14 cellular contexts compared by ENCODE assay signal in genomic region chr10:78196964-78197363, GRCh38.
DNase-seq lines count a peak whose midpoint lies in the region; ATAC-seq, FAIRE-seq and TF ChIP-seq lines count a peak whose summit lies in the region.
"Had no signal": no experiment of that assay in that cellular context is flagged by ENCODE, and none has a peak within 500 bp of the region (broad histone marks: within the 10 kb centered on the region; RNA-seq: fewer than 3 reads in every experiment).

No MANE protein-coding gene starts in this region.

- H4K20me1 ChIP-seq in GM12878 (ENCODE audit: control insufficient read depth, insufficient read depth) = no peaks in the 10 kb centered on the region

- H3K27me3 ChIP-seq in BJ (ENCODE audit: control insufficient read depth, insufficient read depth, low read length) = no peaks in the 10 kb centered on the region
- H3K27me3 ChIP-seq in GM12878 (replicated peaks in 1 of 2; ENCODE audit: control insufficient read depth in 2 of 2, insufficient read depth in 2 of 2, low read length in 1 of 2) = no peaks in the 10 kb centered on the region
- H3K27me3 ChIP-seq: ovary had no signal

- SMC1A ChIA-PET in GM12878 (lab: Charles Lee; ENCODE audit: uncharacterized antibody, unreplicated experiment) = no interaction called here

- no peak overlapping the region; the same call in 1 of the 2 replicates for H3K4me2 ChIP-seq in GM12878 (ENCODE audit: control insufficient read depth, insufficient read depth)

- DNase-seq in BJ (ENCODE audit: low read depth) (peak; percentile 52), HFFc6 (peak; percentile 88), GM12878 (ENCODE audit: low read depth, low spot score) (peak; percentile 7), kidney glomerular epithelial cell (lab: John Stamatoyannopoulos, UW) (peak; percentile 59), GF-D8 (lab: John Stamatoyannopoulos, UW) (no peak)
- no peak for DNase-seq in stimulated activated CD8-positive, alpha-beta memory T cell treated with anti-CD3 and anti-CD28 coated beads, Interleukin-4, amount 100 ng/mL, for 48 hours
- DNase-seq: Caco-2; H7; NCI-H2107; ovary; stimulated activated naive CD4-positive, alpha-beta T cell treated with Interleukin-2 at 50 U/mL for 16 hours had no signal

- no peak overlapping the region for H3K27ac Mint-ChIP-seq in HFFc6

- H2AFZ ChIP-seq in GM12878 (ENCODE audit: control insufficient read depth, low read depth, low read length) = peak overlapping the region; percentile 33

- no peak for TF ChIP-seq EP300 in GM12878 (IDR thresholded peaks at IDR 0.05; ENCODE audit: borderline replicate concordance in 1 of 2, control insufficient read depth in 1 of 2, low read depth in 2 of 2, low read length in 2 of 2)

- H3K36me3 ChIP-seq in BJ (ENCODE audit: control insufficient read depth, insufficient read depth, low read length) (no peaks in the 10 kb centered on the region), GM12878 (ENCODE audit: control insufficient read depth in 2 of 2, insufficient read depth in 2 of 2, low read length in 1 of 2) (no peaks in the 10 kb centered on the region)
- H3K36me3 ChIP-seq: ovary had no signal

- H3K4me3 Mint-ChIP-seq in HFFc6 = no peak overlapping the region

- no peak for TF ChIP-seq RAD21 in GM12878 (IDR thresholded peaks at IDR 0.05; ENCODE audit: insufficient read depth, low read depth, low read length)

- CTCF ChIA-PET in BJ (lab: Yijun Ruan, JAX) (interaction anchor here (0.7 to 2.4 kb wide), 2 partner anchors 150 to 459 kb away, joined by 3 to 8 read pairs; no protein-coding TSS in a partner anchor), GM12878 (lab: Yijun Ruan, JAX) (no interaction called here)

- TF ChIP-seq POLR2A in GM12878 (IDR thresholded peaks at IDR 0.05; ENCODE audit: low read depth, low read length) = no peak

- H3K4me3 ChIP-seq in BJ (ENCODE audit: low read depth, low read length) (no peak overlapping the region), GM12878 (no peak overlapping the region)
- H3K4me3 ChIP-seq: ovary had no signal

- H3K27ac ChIP-seq in GM12878 (ENCODE audit: control insufficient read depth, insufficient read depth) = no peak overlapping the region
- H3K27ac ChIP-seq: ovary had no signal

- 0% methylated on average over 2 of the region's 2 CpGs for WGBS in GM12878 (ENCODE audit: insufficient coverage, insufficient replicate concordance, low lambda C conversion rate, missing lambda C conversion rate)

- POLR2A ChIA-PET in BJ (lab: Charles Lee) = no interaction called here
- POLR2A ChIA-PET in GM12878 (lab: Charles Lee) = no interaction called here

- FAIRE-seq in GM12878 (lab: Jason Lieb, UNC) = peak; percentile 93
- FAIRE-seq: TTC549 had no signal

- BruUV-seq in GM12878 (replicated peaks; lab: Mats Ljungman, UMichigan) = no TSS peak

- intact Hi-C loops in GM12878 (cut with micrococcal nuclease; ENCODE audit: unreplicated experiment) = no loop called here

- H3K4me1 Mint-ChIP-seq in HFFc6 (ENCODE audit: low read depth) = no peaks in the 10 kb centered on the region; the same call in 1 of the 2 replicates

- no peak overlapping the region for H3K9ac ChIP-seq in GM12878 (ENCODE audit: control insufficient read depth, insufficient read depth, low read length)

- in situ Hi-C loops in GM12878 (cut with MboI) = no loop called here

- no peaks in the 10 kb centered on the region; the same call in 1 of the 3 replicates for H3K9me3 ChIP-seq in GM12878 (replicated peaks; ENCODE audit: control insufficient read depth, insufficient read depth, low read length)
- H3K9me3 ChIP-seq: ovary had no signal

- TF ChIP-seq CTCF in BJ (IDR thresholded peaks at IDR 0.05; ENCODE audit: insufficient read depth, low read depth, low read length) (no peak), HFFc6 (IDR thresholded peaks at IDR 0.05) (no peak), GM12878 (IDR thresholded peaks at IDR 0.05 in 2 of 3, conservative IDR thresholded peaks at IDR 0.05 in 1 of 3; ENCODE audit: control insufficient read depth in 2 of 3, extremely low read depth in 1 of 3, insufficient read depth in 1 of 3, low read depth in 3 of 3, low read length in 3 of 3) (no peak)

- ATAC-seq in GM12878 = no peak; the same call in 2 of the 3 replicates
- ATAC-seq in HG03520 (IDR thresholded peaks at IDR 0.05; ENCODE audit: unreplicated experiment) = no peak
- ATAC-seq in GM19397 (IDR thresholded peaks at IDR 0.05; ENCODE audit: unreplicated experiment) = no peak

- no peaks in the 10 kb centered on the region for H3K4me1 ChIP-seq in GM12878 (ENCODE audit: control insufficient read depth, insufficient read depth, low read length)
- H3K4me1 ChIP-seq: Caco-2 had no signal

- no peaks in the 10 kb centered on the region for H3K79me2 ChIP-seq in GM12878 (ENCODE audit: control insufficient read depth, insufficient read depth, low read length)

- H3K27me3 Mint-ChIP-seq in HFFc6 (ENCODE audit: insufficient read depth) = peaks cover 10% of the 10 kb centered on the region; the same call in 1 of the 2 replicates

- RAD21 ChIA-PET in GM12878 (lab: Charles Lee; ENCODE audit: unreplicated experiment) = no interaction called here

- H3K9me3 Mint-ChIP-seq in HFFc6 = 0 out of 2 replicates have a peak, but pooled peaks cover 3% of the 10 kb centered on the region

- H3K36me3 Mint-ChIP-seq in HFFc6 (ENCODE audit: low read depth) = no peaks in the 10 kb centered on the region

TF ChIP-seq in GM12878, 131 proteins besides CTCF, POLR2A, EP300 and RAD21:
- no peak for TF ChIP-seq KAT2A (conservative IDR thresholded peaks at IDR 0.05; ENCODE audit: control insufficient read depth, low read depth, low read length)
- TF ChIP-seq PKNOX1 (IDR thresholded peaks at IDR 0.05) = peak; percentile 59
- no peak for TF ChIP-seq PML (IDR thresholded peaks at IDR 0.05; ENCODE audit: low read length)
- TF ChIP-seq BCL3 (IDR thresholded peaks at IDR 0.05; ENCODE audit: borderline replicate concordance, insufficient read depth, low read depth, low read length, poor library complexity, severe bottlenecking) = peak; percentile 60
- 0 out of 2 replicates have a peak, but pooled peaks have one; percentile 15 for TF ChIP-seq RELB (IDR thresholded peaks at IDR 0.05; ENCODE audit: low read depth)
- no peak for TF ChIP-seq MTA2 (IDR thresholded peaks at IDR 0.05; ENCODE audit: low read depth)

Comparison
In these comparisons a context has a peak if more than half of its experiments do, and no peak if none do; other contexts are left out.
1. DNase-seq: peak in BJ (single experiment), HFFc6 (single experiment), GM12878 (single experiment) and kidney glomerular epithelial cell (single experiment); none in GF-D8 (single experiment) and stimulated activated CD8-positive, alpha-beta memory T cell treated with anti-CD3 and anti-CD28 coated beads, Interleukin-4, amount 100 ng/mL, for 48 hours (single experiment).